ENCODE assay signal across 15 cellular contexts in genomic region chr1:164753521-164754077, GRCh38.
A peak's percentile ranks its signal among the peaks of the same experiment; 100 is the strongest.
DNase-seq lines count a peak whose midpoint lies in the region; ATAC-seq, FAIRE-seq and TF ChIP-seq lines count a peak whose summit lies in the region.
"Had no signal": no experiment of that assay in that cellular context is flagged by ENCODE, and none has a peak within 500 bp of the region (broad histone marks: within the 10 kb centered on the region; RNA-seq: fewer than 3 reads in every experiment).

No MANE protein-coding gene starts in this region.

- ATAC-seq in heart left ventricle (peak in 3 of 4 donors; percentile 22 to 29 (median 25)), pancreas (peak; percentile 19 to 45 (median 41))
- ATAC-seq: left colon had no signal

- H3K27ac ChIP-seq in ascending aorta (peak overlapping the region; percentile 84), heart left ventricle (peak overlapping the region; percentile 34 to 85 (median 75)), pancreas (peak overlapping the region; percentile 54 to 78 (median 66)), vagina (peak overlapping the region; percentile 82)

- TF ChIP-seq POLR2A in heart left ventricle (IDR thresholded peaks at IDR 0.05) (no peak), vagina (IDR thresholded peaks at IDR 0.05) (no peak), H54 (IDR thresholded peaks at IDR 0.05; ENCODE audit: low read depth, low read length) (no peak)

- intact Hi-C loops in ascending aorta (cut with DNase I) (loop anchor here (5.0 kb wide), 1 partner anchor 34 kb away; no protein-coding TSS in a partner anchor), heart left ventricle (cut with DNase I) (no loop called here), pancreas (cut with DNase I) (no loop called here), vagina (cut with DNase I) (no loop called here)

- TF ChIP-seq CTCF in ascending aorta (IDR thresholded peaks at IDR 0.05) (no peak), heart left ventricle (IDR thresholded peaks at IDR 0.05) (no peak), pancreas (IDR thresholded peaks at IDR 0.05) (no peak), vagina (IDR thresholded peaks at IDR 0.05) (no peak)

- no peak for DNase-seq in ascending aorta (ENCODE audit: low spot score in 2 of 2)
- DNase-seq in heart left ventricle: no peak
- DNase-seq in pancreas: no peak
- no peak for DNase-seq in vagina (ENCODE audit: extremely low spot score in 2 of 2)
- DNase-seq in NCI-H345 treated with DMSO at 0.1 percent for 48 hours (lab: John Stamatoyannopoulos, UW; ENCODE audit: unreplicated experiment): no peak
- no peak for DNase-seq in NCI-H1417 treated with DMSO at 0.1 percent for 48 hours (lab: John Stamatoyannopoulos, UW)
- no peak for DNase-seq in H54 (ENCODE audit: insufficient read length, low spot score)
- DNase-seq: activated CD4-positive, alpha-beta T cell treated with anti-CD3 and anti-CD28 coated beads, Interleukin-2, amount 50 U/mL, for 48 hours; activated naive CD4-positive, alpha-beta T cell treated with anti-CD3 and anti-CD28 coated beads, Interleukin-2, amount 50 U/mL, for 16 hours; cortex of kidney; foreskin melanocyte; Karpas-422; stimulated activated CD4-positive, alpha-beta T cell treated with anti-CD3 and anti-CD28 coated beads, Interleukin-4, amount 100 ng/mL, for 1 hour; stimulated activated naive CD4-positive, alpha-beta T cell had no signal

- H3K9me3 ChIP-seq in ascending aorta (no peaks in the 10 kb centered on the region), heart left ventricle (no peaks in the 10 kb centered on the region), pancreas (no peaks in the 10 kb centered on the region), vagina (no peaks in the 10 kb centered on the region)

- H3K4me1 ChIP-seq in ascending aorta: peaks cover 0 to 15% of the 10 kb centered on the region in 2 donors
- peaks cover 3 to 64% (median 24%) of the 10 kb centered on the region in 12 donors for H3K4me1 ChIP-seq in heart left ventricle
- peaks cover 40 to 70% (median 63%) of the 10 kb centered on the region in 3 donors for H3K4me1 ChIP-seq in pancreas
- peaks cover 81% of the 10 kb centered on the region for H3K4me1 ChIP-seq in vagina

- H3K4me3 ChIP-seq in ascending aorta (peak overlapping the region; percentile 4 to 45), heart left ventricle (peak overlapping the region in 8 of 12 donors; percentile 14 to 44 (median 22)), pancreas (peak overlapping the region in 1 of 4 donors; percentile 8), vagina (peak overlapping the region; percentile 15)

- FAIRE-seq in pancreas (lab: Jason Lieb, UNC) (no peak), H54 (lab: Jason Lieb, UNC) (no peak)

- 49 to 55% (median 50%) methylated on average over 11 of the region's 11 CpGs for WGBS in heart left ventricle, 4 donors
- 26 to 30% methylated on average over 11 of the region's 11 CpGs for WGBS in pancreas, 2 donors

- H3K36me3 ChIP-seq in ascending aorta (no peaks in the 10 kb centered on the region), heart left ventricle (no peaks in the 10 kb centered on the region), pancreas (no peaks in the 10 kb centered on the region), vagina (no peaks in the 10 kb centered on the region)

- H3K27me3 ChIP-seq in ascending aorta (no peaks in the 10 kb centered on the region), heart left ventricle (no peaks in the 10 kb centered on the region), pancreas (no peaks in the 10 kb centered on the region), vagina (no peaks in the 10 kb centered on the region)
